In the genomic region with DNA sequence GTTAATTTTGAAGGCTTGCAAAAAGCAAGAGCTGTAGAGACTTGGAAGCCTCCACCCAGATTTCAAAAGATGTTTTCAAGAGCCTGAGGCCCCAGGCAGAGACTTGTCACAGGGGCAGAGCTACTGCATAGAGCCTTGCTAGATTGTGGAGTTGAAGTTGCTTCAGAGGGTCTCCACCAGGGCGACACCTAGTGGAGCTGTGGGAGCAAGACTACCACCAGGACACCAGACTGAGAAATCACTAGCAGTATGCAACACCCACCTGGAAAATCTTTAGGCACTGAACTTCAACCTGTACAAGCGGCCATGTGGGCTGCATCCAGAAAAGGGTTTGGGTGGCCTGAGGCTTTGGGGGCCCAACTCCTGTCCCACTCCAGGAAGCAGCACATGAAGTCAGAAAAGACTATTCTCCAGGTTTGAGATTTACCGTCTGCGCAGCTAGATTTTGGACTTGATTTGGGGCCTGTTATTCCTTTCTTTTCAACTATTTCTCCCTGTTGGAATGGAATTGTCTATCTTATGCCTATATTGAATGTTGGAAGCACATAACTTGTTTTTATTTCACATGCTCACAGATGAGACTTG, we compare ENCODE assay signal across 8 cellular contexts.
DNase-seq lines count a peak whose midpoint lies in the region; ATAC-seq and TF ChIP-seq lines count a peak whose summit lies in the region.

No MANE protein-coding gene starts in this region.

- DNase-seq in GM04503 (ENCODE audit: low read depth) (peak; percentile 5), KBM-7 (peak; percentile 58), SW480 (ENCODE audit: low spot score) (peak; percentile 24), colonic mucosa (peak; percentile 19), memory B cell (ENCODE audit: low spot score in 2 of 2) (peak; percentile 10 to 12), upper lobe of left lung (peak in 1 of 2 donors; percentile 33), ascending aorta (ENCODE audit: low spot score in 2 of 2) (no peak)

- in situ Hi-C loops in KBM-7 (cut with MboI; ENCODE audit: low pct_unique_long_range_greater_than_20kb, low sequenced_read_pairs), result no loop called here

- no peaks in the 10 kb centered on the region for H3K9me3 ChIP-seq in colonic mucosa
- peaks cover 0 to 6% (median 0%) of the 10 kb centered on the region in 4 donors for H3K9me3 ChIP-seq in upper lobe of left lung
- peaks cover 0 to 5% of the 10 kb centered on the region in 2 donors for H3K9me3 ChIP-seq in ascending aorta

- ATAC-seq in GM21619 (IDR thresholded peaks at IDR 0.05; ENCODE audit: unreplicated experiment) (peak; percentile 94), memory B cell (ENCODE audit: low read depth) (peak; percentile 29), upper lobe of left lung (ENCODE audit: low FRiP score in 2 of 2) (peak; percentile 70 to 85)

- no peaks in the 10 kb centered on the region for H3K9me3 Mint-ChIP-seq in memory B cell

- H3K4me3 ChIP-seq in colonic mucosa, result no peak overlapping the region
- no peak overlapping the region for H3K4me3 ChIP-seq in upper lobe of left lung
- H3K4me3 ChIP-seq in ascending aorta, result no peak overlapping the region

- no peaks in the 10 kb centered on the region for H3K4me1 Mint-ChIP-seq in memory B cell

- intact Hi-C loops in colonic mucosa (cut with DNase I), result no loop called here
- intact Hi-C loops in ascending aorta (cut with DNase I), result no loop called here

- no peaks in the 10 kb centered on the region for H3K27me3 Mint-ChIP-seq in memory B cell

- H3K36me3 ChIP-seq in colonic mucosa (no peaks in the 10 kb centered on the region), upper lobe of left lung (no peaks in the 10 kb centered on the region), ascending aorta (no peaks in the 10 kb centered on the region)

- H3K9ac ChIP-seq in colonic mucosa (ENCODE audit: low read depth in 2 of 2, low read length in 2 of 2), result no peak overlapping the region

- H3K27me3 ChIP-seq in colonic mucosa, result no peaks in the 10 kb centered on the region
- no peaks in the 10 kb centered on the region for H3K27me3 ChIP-seq in upper lobe of left lung
- no peaks in the 10 kb centered on the region for H3K27me3 ChIP-seq in ascending aorta

- WGBS in upper lobe of left lung, 2 donors, result 57 to 78% methylated on average over 3 to 4 of the region's 4 CpGs

- TF ChIP-seq CTCF in colonic mucosa (IDR thresholded peaks at IDR 0.05), result no peak
- peak in 5 of 6 experiments; percentile 33 to 54 (median 49) for TF ChIP-seq CTCF in upper lobe of left lung (IDR thresholded peaks at IDR 0.05)
- TF ChIP-seq CTCF in ascending aorta (IDR thresholded peaks at IDR 0.05), result peak in 1 of 3 experiments; percentile 28

- TF ChIP-seq EP300 in upper lobe of left lung (IDR thresholded peaks at IDR 0.05), result no peak

- H3K36me3 Mint-ChIP-seq in memory B cell, result no peaks in the 10 kb centered on the region

- H3K4me1 ChIP-seq in colonic mucosa (no peaks in the 10 kb centered on the region), upper lobe of left lung (no peaks in the 10 kb centered on the region), ascending aorta (no peaks in the 10 kb centered on the region)

- no peak overlapping the region for H3K27ac Mint-ChIP-seq in memory B cell

- H3K4me3 Mint-ChIP-seq in memory B cell, result no peak overlapping the region

- TF ChIP-seq POLR2A in upper lobe of left lung (IDR thresholded peaks at IDR 0.05), result no peak

- H3K27ac ChIP-seq in colonic mucosa, result no peak overlapping the region
- H3K27ac ChIP-seq in upper lobe of left lung, result no peak overlapping the region
- no peak overlapping the region for H3K27ac ChIP-seq in ascending aorta

Comparison
In these comparisons a context has a peak if more than half of its experiments do, and no peak if none do; other contexts are left out.
1. DNase-seq: peak in GM04503 (single experiment), KBM-7 (single experiment), SW480 (single experiment), colonic mucosa (single experiment) and memory B cell (2 of 2); none in ascending aorta (0 of 2).
2. ATAC-seq: peak in every context shown above with its lines; median percentile 94 in GM21619; 78 in upper lobe of left lung; 29 in memory B cell.